In the genomic region with DNA sequence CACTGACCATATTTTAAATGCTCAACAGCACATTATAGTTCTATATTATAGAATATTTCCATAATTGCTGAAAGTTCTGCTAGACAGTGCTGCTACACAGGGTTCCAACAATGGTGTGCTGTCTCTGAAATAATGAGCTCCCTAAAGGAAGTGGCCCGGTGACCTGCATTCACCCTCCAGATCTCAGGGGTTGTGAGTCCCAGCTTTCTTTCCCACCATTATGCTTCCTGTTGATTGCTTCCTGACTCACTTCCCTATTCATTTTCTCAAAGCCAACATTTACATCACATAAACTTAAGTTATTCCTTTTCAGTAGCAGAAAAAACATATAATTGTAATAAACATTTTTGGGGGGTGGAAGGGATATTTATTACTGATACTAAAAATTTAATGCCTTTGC, we compare ENCODE assay signal across 20 cellular contexts. TPM values are rescaled to one million over a fixed set of nuclear protein-coding genes. Genes with fewer than 3 reads are reported as not detected.
A peak's percentile ranks its signal among the peaks of the same experiment; 100 is the strongest.
DNase-seq lines count a peak whose midpoint lies in the region; ATAC-seq and TF ChIP-seq lines count a peak whose summit lies in the region.
"Had no signal": no experiment of that assay in that cellular context is flagged by ENCODE, and none has a peak within 500 bp of the region (broad histone marks: within the 10 kb centered on the region; RNA-seq: fewer than 3 reads in every experiment).

No MANE protein-coding gene starts in this region.

- ATAC-seq in GM19455 (IDR thresholded peaks at IDR 0.05; ENCODE audit: unreplicated experiment) = no peak
- ATAC-seq in HG03442 (IDR thresholded peaks at IDR 0.05; ENCODE audit: unreplicated experiment) = no peak
- ATAC-seq: foreskin keratinocyte, left lobe of liver, right cardiac atrium had no signal

- peaks cover 4 to 8% of the 10 kb centered on the region in 2 donors for H3K4me1 ChIP-seq in thyroid gland
- H3K4me1 ChIP-seq: testis had no signal

- TF ChIP-seq POLR2A in thyroid gland (IDR thresholded peaks at IDR 0.05) = no peak

- intact Hi-C loops in thyroid gland (cut with DNase I) = loop anchor here (5.0 to 10.0 kb wide), 3 partner anchors 39 to 776 kb away; no protein-coding TSS in a partner anchor

- TF ChIP-seq CTCF in fibroblast of mammary gland (conservative IDR thresholded peaks at IDR 0.05; ENCODE audit: control insufficient read depth, insufficient read depth, low read depth, low read length) (no peak), thyroid gland (IDR thresholded peaks at IDR 0.05) (no peak)

- WGBS in thyroid gland, 2 donors = 63 to 65% methylated on average over 1 of the region's 1 CpG

- DNase-seq in A172 (ENCODE audit: low spot score) (peak; percentile 42), COLO829 (ENCODE audit: low spot score) (peak; percentile 89), RKO (ENCODE audit: low spot score) (peak; percentile 49), fibroblast of mammary gland (ENCODE audit: low read depth) (peak; percentile 65), ACHN (no peak), thyroid gland (no peak)
- DNase-seq: activated CD4-positive, alpha-beta T cell treated with anti-CD3 and anti-CD28 coated beads for 4 hours; activated CD8-positive, alpha-beta memory T cell treated with anti-CD3 and anti-CD28 coated beads, Interleukin-2, amount 50 U/mL, for 48 hours; activated naive CD4-positive, alpha-beta T cell treated with anti-CD3 and anti-CD28 coated beads, Interleukin-2, amount 50 U/mL, for 16 hours; DMS79 treated with DMSO at 0.1 percent for 48 hours; effector CD4-positive, alpha-beta T cell; foreskin keratinocyte; NCI-H1048; NCI-H774; nephron progenitor cell; right cardiac atrium; testis had no signal

- H3K4me3 ChIP-seq in fibroblast of mammary gland (ENCODE audit: control insufficient read depth, low read depth, low read length) (no peak overlapping the region), thyroid gland (replicated peaks in 1 of 3) (no peak overlapping the region)
- H3K4me3 ChIP-seq: testis had no signal

- H3K27me3 ChIP-seq in thyroid gland = no peaks in the 10 kb centered on the region
- H3K27me3 ChIP-seq: foreskin keratinocyte, testis had no signal

- in situ Hi-C loops in ACHN (cut with HindIII; ENCODE audit: low pct_ligation_motif_present, low pct_unique_long_range_greater_than_20kb, low sequenced_read_pairs) = no loop called here

- no peaks in the 10 kb centered on the region for H3K9me3 ChIP-seq in thyroid gland
- H3K9me3 ChIP-seq: testis had no signal

- H3K27ac ChIP-seq in thyroid gland = no peak overlapping the region
- H3K27ac ChIP-seq: foreskin keratinocyte, testis had no signal

- H3K36me3 ChIP-seq in thyroid gland = no peaks in the 10 kb centered on the region

RNA-seq across cellular contexts. Expression of a gene that starts 13.0 kb away (rescaled TPM):
- total RNA-seq in A172 (2014; rRNA removed; shearing (Covaris generic)) = not detected in 2 replicates
- total RNA-seq in thyroid gland = under 1 TPM in 1 of 4 donors, not detected in 3; 0.33 TPM
- total RNA-seq: left lobe of liver, right cardiac atrium had no signal

RNA-seq across cellular contexts. Expression of a gene that starts 46.3 kb away (rescaled TPM):
- 12.9 and 20.0 TPM in 2 replicates for total RNA-seq in A172 (2014; rRNA removed; shearing (Covaris generic))
- 10 to 100 TPM; 28.8 to 56.4 (median 38.8) TPM for total RNA-seq in thyroid gland

RNA-seq across cellular contexts. Expression of a gene that starts 46.5 kb away (rescaled TPM):
- 6.3 and 11.3 TPM in 2 replicates for total RNA-seq in A172 (2014; rRNA removed; shearing (Covaris generic))
- 10 to 100 TPM in 2 of 4 donors, 1 to 10 TPM in 2; 8.3 to 29.2 (median 13.9) TPM for total RNA-seq in thyroid gland

Comparison
In these comparisons a context has a peak if more than half of its experiments do, and no peak if none do; other contexts are left out.
1. DNase-seq: peak in A172 (single experiment), COLO829 (single experiment), RKO (single experiment) and fibroblast of mammary gland (single experiment); none in ACHN (single experiment) and thyroid gland (0 of 2).